Comparison of ENCODE assay signal across 2 cellular contexts in the genomic region with DNA sequence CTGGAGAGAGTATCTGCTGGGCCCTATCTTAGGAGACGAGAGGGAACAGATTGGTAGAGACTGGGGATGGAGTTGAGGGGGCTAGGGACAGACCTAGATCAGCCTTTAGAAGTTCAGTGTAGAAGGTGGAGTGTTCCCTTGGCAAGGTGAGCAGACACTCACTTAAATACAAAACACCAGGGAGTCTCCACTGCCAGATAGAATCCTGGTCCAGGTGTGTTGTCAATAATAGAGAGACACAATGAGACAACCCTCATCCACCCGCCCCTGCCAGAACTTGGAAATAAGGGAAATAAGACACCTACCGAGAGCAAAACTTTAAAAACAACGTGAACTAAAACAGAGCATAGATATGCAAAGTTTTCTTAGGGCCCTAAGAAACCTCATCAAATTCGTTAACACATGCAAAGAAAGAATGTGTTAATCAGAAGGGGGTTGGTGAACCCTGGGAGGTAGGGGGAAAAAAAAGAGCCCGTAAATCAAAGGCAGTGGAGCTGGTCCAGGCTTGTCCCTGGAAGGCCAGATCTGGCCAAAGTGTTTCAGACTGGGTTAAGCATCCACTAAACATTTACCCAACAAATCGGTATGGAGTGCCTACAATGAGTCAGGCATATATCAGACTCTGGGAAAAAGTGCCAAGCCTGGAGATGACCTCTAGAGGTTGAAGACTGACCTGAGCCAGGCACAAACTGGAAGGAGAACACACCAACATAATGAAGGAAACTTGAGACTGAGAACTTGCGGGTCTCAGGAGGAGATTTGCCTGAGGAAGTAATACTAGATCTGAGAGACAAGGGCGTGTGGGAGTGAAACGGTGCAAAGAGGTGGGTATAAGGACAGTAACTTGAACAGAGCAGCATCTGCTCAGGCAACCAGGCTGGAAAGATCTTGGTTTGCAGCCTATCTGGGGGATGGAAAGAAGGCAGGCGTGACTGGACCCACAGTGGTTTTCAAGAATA.
TF ChIP-seq lines count a peak whose summit lies in the region.

No MANE protein-coding gene starts in this region.

TF ChIP-seq in GM23338, 12 proteins besides CTCF, POLR2A, EP300 and RAD21 (continued from another document):
- TF ChIP-seq, protein P1, sequence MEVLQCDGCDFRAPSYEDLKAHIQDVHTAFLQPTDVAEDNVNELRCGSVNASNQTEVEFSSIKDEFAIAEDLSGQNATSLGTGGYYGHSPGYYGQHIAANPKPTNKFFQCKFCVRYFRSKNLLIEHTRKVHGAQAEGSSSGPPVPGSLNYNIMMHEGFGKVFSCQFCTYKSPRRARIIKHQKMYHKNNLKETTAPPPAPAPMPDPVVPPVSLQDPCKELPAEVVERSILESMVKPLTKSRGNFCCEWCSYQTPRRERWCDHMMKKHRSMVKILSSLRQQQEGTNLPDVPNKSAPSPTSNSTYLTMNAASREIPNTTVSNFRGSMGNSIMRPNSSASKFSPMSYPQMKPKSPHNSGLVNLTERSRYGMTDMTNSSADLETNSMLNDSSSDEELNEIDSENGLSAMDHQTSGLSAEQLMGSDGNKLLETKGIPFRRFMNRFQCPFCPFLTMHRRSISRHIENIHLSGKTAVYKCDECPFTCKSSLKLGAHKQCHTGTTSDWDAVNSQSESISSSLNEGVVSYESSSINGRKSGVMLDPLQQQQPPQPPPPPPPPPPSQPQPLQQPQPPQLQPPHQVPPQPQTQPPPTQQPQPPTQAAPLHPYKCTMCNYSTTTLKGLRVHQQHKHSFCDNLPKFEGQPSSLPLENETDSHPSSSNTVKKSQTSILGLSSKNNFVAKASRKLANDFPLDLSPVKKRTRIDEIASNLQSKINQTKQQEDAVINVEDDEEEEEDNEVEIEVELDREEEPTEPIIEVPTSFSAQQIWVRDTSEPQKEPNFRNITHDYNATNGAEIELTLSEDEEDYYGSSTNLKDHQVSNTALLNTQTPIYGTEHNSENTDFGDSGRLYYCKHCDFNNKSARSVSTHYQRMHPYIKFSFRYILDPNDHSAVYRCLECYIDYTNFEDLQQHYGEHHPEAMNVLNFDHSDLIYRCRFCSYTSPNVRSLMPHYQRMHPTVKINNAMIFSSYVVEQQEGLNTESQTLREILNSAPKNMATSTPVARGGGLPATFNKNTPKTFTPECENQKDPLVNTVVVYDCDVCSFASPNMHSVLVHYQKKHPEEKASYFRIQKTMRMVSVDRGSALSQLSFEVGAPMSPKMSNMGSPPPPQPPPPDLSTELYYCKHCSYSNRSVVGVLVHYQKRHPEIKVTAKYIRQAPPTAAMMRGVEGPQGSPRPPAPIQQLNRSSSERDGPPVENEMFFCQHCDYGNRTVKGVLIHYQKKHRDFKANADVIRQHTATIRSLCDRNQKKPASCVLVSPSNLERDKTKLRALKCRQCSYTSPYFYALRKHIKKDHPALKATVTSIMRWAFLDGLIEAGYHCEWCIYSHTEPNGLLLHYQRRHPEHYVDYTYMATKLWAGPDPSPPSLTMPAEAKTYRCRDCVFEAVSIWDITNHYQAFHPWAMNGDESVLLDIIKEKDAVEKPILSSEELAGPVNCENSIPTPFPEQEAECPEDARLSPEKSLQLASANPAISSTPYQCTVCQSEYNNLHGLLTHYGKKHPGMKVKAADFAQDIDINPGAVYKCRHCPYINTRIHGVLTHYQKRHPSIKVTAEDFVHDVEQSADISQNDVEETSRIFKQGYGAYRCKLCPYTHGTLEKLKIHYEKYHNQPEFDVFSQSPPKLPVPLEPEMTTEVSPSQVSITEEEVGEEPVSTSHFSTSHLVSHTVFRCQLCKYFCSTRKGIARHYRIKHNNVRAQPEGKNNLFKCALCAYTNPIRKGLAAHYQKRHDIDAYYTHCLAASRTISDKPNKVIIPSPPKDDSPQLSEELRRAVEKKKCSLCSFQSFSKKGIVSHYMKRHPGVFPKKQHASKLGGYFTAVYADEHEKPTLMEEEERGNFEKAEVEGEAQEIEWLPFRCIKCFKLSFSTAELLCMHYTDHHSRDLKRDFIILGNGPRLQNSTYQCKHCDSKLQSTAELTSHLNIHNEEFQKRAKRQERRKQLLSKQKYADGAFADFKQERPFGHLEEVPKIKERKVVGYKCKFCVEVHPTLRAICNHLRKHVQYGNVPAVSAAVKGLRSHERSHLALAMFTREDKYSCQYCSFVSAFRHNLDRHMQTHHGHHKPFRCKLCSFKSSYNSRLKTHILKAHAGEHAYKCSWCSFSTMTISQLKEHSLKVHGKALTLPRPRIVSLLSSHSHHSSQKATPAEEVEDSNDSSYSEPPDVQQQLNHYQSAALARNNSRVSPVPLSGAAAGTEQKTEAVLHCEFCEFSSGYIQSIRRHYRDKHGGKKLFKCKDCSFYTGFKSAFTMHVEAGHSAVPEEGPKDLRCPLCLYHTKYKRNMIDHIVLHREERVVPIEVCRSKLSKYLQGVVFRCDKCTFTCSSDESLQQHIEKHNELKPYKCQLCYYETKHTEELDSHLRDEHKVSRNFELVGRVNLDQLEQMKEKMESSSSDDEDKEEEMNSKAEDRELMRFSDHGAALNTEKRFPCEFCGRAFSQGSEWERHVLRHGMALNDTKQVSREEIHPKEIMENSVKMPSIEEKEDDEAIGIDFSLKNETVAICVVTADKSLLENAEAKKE (CRISPR knock-in tag; IDR thresholded peaks at IDR 0.05), result peak; percentile 80
- TF ChIP-seq JUNB (IDR thresholded peaks at IDR 0.05; ENCODE audit: unreplicated experiment), result no peak

TF ChIP-seq in WTC11, 78 proteins besides CTCF, POLR2A, EP300 and RAD21 (continued from another document and continues in another):
- TF ChIP-seq, protein P2, sequence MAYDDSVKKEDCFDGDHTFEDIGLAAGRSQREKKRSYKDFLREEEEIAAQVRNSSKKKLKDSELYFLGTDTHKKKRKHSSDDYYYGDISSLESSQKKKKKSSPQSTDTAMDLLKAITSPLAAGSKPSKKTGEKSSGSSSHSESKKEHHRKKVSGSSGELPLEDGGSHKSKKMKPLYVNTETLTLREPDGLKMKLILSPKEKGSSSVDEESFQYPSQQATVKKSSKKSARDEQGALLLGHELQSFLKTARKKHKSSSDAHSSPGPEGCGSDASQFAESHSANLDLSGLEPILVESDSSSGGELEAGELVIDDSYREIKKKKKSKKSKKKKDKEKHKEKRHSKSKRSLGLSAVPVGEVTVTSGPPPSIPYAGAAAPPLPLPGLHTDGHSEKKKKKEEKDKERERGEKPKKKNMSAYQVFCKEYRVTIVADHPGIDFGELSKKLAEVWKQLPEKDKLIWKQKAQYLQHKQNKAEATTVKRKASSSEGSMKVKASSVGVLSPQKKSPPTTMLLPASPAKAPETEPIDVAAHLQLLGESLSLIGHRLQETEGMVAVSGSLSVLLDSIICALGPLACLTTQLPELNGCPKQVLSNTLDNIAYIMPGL (CRISPR knock-in tag; IDR thresholded peaks at IDR 0.05), result no peak
- TF ChIP-seq FOXK1 (CRISPR knock-in tag; IDR thresholded peaks at IDR 0.05) (peak; percentile 83), FOXJ3 (CRISPR knock-in tag; IDR thresholded peaks at IDR 0.05; ENCODE audit: borderline replicate concordance) (0 out of 2 replicates have a peak, but pooled peaks have one; percentile 23), TEAD1 (CRISPR knock-in tag; IDR thresholded peaks at IDR 0.05) (peak; percentile 90), ZNF423 (CRISPR knock-in tag; IDR thresholded peaks at IDR 0.05) (peak; percentile 14; the same call in 1 of the 2 replicates), NFYB (CRISPR knock-in tag; conservative IDR thresholded peaks at IDR 0.05; ENCODE audit: low read depth) (no peak)
- TF ChIP-seq, protein P3, sequence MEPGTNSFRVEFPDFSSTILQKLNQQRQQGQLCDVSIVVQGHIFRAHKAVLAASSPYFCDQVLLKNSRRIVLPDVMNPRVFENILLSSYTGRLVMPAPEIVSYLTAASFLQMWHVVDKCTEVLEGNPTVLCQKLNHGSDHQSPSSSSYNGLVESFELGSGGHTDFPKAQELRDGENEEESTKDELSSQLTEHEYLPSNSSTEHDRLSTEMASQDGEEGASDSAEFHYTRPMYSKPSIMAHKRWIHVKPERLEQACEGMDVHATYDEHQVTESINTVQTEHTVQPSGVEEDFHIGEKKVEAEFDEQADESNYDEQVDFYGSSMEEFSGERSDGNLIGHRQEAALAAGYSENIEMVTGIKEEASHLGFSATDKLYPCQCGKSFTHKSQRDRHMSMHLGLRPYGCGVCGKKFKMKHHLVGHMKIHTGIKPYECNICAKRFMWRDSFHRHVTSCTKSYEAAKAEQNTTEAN (CRISPR knock-in tag; IDR thresholded peaks at IDR 0.05), result no peak
- TF ChIP-seq, protein P4, sequence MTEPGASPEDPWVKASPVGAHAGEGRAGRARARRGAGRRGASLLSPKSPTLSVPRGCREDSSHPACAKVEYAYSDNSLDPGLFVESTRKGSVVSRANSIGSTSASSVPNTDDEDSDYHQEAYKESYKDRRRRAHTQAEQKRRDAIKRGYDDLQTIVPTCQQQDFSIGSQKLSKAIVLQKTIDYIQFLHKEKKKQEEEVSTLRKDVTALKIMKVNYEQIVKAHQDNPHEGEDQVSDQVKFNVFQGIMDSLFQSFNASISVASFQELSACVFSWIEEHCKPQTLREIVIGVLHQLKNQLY (CRISPR knock-in tag; IDR thresholded peaks at IDR 0.05), result no peak
- TF ChIP-seq, protein P5, sequence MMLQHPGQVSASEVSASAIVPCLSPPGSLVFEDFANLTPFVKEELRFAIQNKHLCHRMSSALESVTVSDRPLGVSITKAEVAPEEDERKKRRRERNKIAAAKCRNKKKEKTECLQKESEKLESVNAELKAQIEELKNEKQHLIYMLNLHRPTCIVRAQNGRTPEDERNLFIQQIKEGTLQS (CRISPR knock-in tag; conservative IDR thresholded peaks at IDR 0.05), result no peak
- TF ChIP-seq, protein P6, sequence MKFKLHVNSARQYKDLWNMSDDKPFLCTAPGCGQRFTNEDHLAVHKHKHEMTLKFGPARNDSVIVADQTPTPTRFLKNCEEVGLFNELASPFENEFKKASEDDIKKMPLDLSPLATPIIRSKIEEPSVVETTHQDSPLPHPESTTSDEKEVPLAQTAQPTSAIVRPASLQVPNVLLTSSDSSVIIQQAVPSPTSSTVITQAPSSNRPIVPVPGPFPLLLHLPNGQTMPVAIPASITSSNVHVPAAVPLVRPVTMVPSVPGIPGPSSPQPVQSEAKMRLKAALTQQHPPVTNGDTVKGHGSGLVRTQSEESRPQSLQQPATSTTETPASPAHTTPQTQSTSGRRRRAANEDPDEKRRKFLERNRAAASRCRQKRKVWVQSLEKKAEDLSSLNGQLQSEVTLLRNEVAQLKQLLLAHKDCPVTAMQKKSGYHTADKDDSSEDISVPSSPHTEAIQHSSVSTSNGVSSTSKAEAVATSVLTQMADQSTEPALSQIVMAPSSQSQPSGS (CRISPR knock-in tag; IDR thresholded peaks at IDR 0.05; ENCODE audit: borderline replicate concordance, low read depth), result no peak
- TF ChIP-seq, protein P7, sequence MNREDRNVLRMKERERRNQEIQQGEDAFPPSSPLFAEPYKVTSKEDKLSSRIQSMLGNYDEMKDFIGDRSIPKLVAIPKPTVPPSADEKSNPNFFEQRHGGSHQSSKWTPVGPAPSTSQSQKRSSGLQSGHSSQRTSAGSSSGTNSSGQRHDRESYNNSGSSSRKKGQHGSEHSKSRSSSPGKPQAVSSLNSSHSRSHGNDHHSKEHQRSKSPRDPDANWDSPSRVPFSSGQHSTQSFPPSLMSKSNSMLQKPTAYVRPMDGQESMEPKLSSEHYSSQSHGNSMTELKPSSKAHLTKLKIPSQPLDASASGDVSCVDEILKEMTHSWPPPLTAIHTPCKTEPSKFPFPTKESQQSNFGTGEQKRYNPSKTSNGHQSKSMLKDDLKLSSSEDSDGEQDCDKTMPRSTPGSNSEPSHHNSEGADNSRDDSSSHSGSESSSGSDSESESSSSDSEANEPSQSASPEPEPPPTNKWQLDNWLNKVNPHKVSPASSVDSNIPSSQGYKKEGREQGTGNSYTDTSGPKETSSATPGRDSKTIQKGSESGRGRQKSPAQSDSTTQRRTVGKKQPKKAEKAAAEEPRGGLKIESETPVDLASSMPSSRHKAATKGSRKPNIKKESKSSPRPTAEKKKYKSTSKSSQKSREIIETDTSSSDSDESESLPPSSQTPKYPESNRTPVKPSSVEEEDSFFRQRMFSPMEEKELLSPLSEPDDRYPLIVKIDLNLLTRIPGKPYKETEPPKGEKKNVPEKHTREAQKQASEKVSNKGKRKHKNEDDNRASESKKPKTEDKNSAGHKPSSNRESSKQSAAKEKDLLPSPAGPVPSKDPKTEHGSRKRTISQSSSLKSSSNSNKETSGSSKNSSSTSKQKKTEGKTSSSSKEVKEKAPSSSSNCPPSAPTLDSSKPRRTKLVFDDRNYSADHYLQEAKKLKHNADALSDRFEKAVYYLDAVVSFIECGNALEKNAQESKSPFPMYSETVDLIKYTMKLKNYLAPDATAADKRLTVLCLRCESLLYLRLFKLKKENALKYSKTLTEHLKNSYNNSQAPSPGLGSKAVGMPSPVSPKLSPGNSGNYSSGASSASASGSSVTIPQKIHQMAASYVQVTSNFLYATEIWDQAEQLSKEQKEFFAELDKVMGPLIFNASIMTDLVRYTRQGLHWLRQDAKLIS (CRISPR knock-in tag; IDR thresholded peaks at IDR 0.05; ENCODE audit: borderline replicate concordance), result no peak
- TF ChIP-seq, protein P8, sequence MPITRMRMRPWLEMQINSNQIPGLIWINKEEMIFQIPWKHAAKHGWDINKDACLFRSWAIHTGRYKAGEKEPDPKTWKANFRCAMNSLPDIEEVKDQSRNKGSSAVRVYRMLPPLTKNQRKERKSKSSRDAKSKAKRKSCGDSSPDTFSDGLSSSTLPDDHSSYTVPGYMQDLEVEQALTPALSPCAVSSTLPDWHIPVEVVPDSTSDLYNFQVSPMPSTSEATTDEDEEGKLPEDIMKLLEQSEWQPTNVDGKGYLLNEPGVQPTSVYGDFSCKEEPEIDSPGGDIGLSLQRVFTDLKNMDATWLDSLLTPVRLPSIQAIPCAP (CRISPR knock-in tag; IDR thresholded peaks at IDR 0.05), result no peak
- TF ChIP-seq, protein P9, sequence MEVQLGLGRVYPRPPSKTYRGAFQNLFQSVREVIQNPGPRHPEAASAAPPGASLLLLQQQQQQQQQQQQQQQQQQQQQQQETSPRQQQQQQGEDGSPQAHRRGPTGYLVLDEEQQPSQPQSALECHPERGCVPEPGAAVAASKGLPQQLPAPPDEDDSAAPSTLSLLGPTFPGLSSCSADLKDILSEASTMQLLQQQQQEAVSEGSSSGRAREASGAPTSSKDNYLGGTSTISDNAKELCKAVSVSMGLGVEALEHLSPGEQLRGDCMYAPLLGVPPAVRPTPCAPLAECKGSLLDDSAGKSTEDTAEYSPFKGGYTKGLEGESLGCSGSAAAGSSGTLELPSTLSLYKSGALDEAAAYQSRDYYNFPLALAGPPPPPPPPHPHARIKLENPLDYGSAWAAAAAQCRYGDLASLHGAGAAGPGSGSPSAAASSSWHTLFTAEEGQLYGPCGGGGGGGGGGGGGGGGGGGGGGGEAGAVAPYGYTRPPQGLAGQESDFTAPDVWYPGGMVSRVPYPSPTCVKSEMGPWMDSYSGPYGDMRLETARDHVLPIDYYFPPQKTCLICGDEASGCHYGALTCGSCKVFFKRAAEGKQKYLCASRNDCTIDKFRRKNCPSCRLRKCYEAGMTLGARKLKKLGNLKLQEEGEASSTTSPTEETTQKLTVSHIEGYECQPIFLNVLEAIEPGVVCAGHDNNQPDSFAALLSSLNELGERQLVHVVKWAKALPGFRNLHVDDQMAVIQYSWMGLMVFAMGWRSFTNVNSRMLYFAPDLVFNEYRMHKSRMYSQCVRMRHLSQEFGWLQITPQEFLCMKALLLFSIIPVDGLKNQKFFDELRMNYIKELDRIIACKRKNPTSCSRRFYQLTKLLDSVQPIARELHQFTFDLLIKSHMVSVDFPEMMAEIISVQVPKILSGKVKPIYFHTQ (CRISPR knock-in tag; IDR thresholded peaks at IDR 0.05), result no peak
- TF ChIP-seq, protein P10, sequence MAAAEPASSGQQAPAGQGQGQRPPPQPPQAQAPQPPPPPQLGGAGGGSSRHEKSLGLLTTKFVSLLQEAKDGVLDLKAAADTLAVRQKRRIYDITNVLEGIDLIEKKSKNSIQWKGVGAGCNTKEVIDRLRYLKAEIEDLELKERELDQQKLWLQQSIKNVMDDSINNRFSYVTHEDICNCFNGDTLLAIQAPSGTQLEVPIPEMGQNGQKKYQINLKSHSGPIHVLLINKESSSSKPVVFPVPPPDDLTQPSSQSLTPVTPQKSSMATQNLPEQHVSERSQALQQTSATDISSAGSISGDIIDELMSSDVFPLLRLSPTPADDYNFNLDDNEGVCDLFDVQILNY (CRISPR knock-in tag; IDR thresholded peaks at IDR 0.05), result no peak
